In genomic region chr18:9146224-9146623, GRCh38 we compare ENCODE assay signal across 15 cellular contexts. TPM values are rescaled to one million over a fixed set of nuclear protein-coding genes. Genes with fewer than 3 reads are reported as not detected.
DNase-seq lines count a peak whose midpoint lies in the region; ATAC-seq and TF ChIP-seq lines count a peak whose summit lies in the region.
"Had no signal": no experiment of that assay in that cellular context is flagged by ENCODE, and none has a peak within 500 bp of the region (broad histone marks: within the 10 kb centered on the region; RNA-seq: fewer than 3 reads in every experiment).

No MANE protein-coding gene starts in this region.

- CTCF ChIA-PET in WTC11 (lab: Charles Lee) = no interaction called here

- peaks cover 89% of the 10 kb centered on the region for H3K4me1 Mint-ChIP-seq in stimulated activated naive CD8-positive, alpha-beta T cell treated with anti-CD3 and anti-CD28 coated beads, Interleukin-15, Interleukin-2, amounts not matched to agents 100 ng/mL and 50 ng/mL, for 24 hours (ENCODE audit: low read depth)
- peaks cover 24% of the 10 kb centered on the region for H3K4me1 Mint-ChIP-seq in WTC11

- no peak for DNase-seq in stimulated activated naive CD8-positive, alpha-beta T cell treated with anti-CD3 and anti-CD28 coated beads, Interleukin-15, Interleukin-2, amounts not matched to agents 100 U/mL and 50 U/mL, for 24 hours
- no peak for DNase-seq in WTC11 (ENCODE audit: low spot score)
- no peak for DNase-seq in body of pancreas
- DNase-seq in DMS 273 (lab: John Stamatoyannopoulos, UW; ENCODE audit: unreplicated experiment) = no peak
- no peak for DNase-seq in mucosa of gallbladder (ENCODE audit: low spot score)
- DNase-seq: BE2C; effector memory CD4-positive, alpha-beta T cell; foreskin fibroblast; NCI-H1105 treated with DMSO at 0.1 percent for 48 hours; NCI-H510A; transverse colon had no signal

- peaks cover 9% of the 10 kb centered on the region for H3K36me3 Mint-ChIP-seq in stimulated activated naive CD8-positive, alpha-beta T cell treated with anti-CD3 and anti-CD28 coated beads, Interleukin-15, Interleukin-2, amounts not matched to agents 100 ng/mL and 50 ng/mL, for 24 hours (ENCODE audit: low read depth)
- H3K36me3 Mint-ChIP-seq in WTC11 = no peaks in the 10 kb centered on the region

- ATAC-seq in stimulated activated naive CD8-positive, alpha-beta T cell treated with anti-CD3 and anti-CD28 coated beads, Interleukin-15, Interleukin-2, amounts not matched to agents 100 U/mL and 50 U/mL, for 24 hours = no peak
- ATAC-seq in WTC11 (no peak), body of pancreas (no peak), HG03521 (IDR thresholded peaks at IDR 0.05; ENCODE audit: unreplicated experiment) (no peak)
- ATAC-seq: activated CD4-positive, CD25-positive, alpha-beta regulatory T cell treated with anti-CD3 and anti-CD28 coated beads, Interleukin-2, amount 50 U/mL, for 24 hours had no signal

- POLR2A ChIA-PET in WTC11 (lab: Charles Lee) = no interaction called here

- peak overlapping the region; percentile 87 for H3K27ac Mint-ChIP-seq in stimulated activated naive CD8-positive, alpha-beta T cell treated with anti-CD3 and anti-CD28 coated beads, Interleukin-15, Interleukin-2, amounts not matched to agents 100 ng/mL and 50 ng/mL, for 24 hours
- no peak overlapping the region for H3K27ac Mint-ChIP-seq in WTC11

- no peaks in the 10 kb centered on the region for H3K27me3 ChIP-seq in mucosa of stomach (ENCODE audit: control insufficient read depth, insufficient read depth, low read length)
- no peaks in the 10 kb centered on the region for H3K27me3 ChIP-seq in body of pancreas
- H3K27me3 ChIP-seq: BE2C, transverse colon had no signal

- H3K9me3 Mint-ChIP-seq in stimulated activated naive CD8-positive, alpha-beta T cell treated with anti-CD3 and anti-CD28 coated beads, Interleukin-15, Interleukin-2, amounts not matched to agents 100 ng/mL and 50 ng/mL, for 24 hours = no peaks in the 10 kb centered on the region
- H3K9me3 Mint-ChIP-seq in WTC11 = no peaks in the 10 kb centered on the region

- H3K9me3 ChIP-seq in mucosa of stomach (ENCODE audit: control insufficient read depth, low read length) (no peaks in the 10 kb centered on the region), body of pancreas (no peaks in the 10 kb centered on the region)
- H3K9me3 ChIP-seq: BE2C, transverse colon had no signal

- peak overlapping the region; percentile 7 for H3K9ac ChIP-seq in mucosa of stomach (ENCODE audit: low read length)

- H3K36me3 ChIP-seq in mucosa of stomach (ENCODE audit: control insufficient read depth, insufficient read depth, low read length) = no peaks in the 10 kb centered on the region
- no peaks in the 10 kb centered on the region for H3K36me3 ChIP-seq in body of pancreas (replicated peaks in 1 of 2; ENCODE audit: insufficient read depth in 1 of 2, low read depth in 2 of 2)
- H3K36me3 ChIP-seq: BE2C, transverse colon had no signal

- no peak for TF ChIP-seq POLR2A in body of pancreas (IDR thresholded peaks at IDR 0.05)

- peaks cover 15% of the 10 kb centered on the region for H3K4me1 ChIP-seq in mucosa of stomach (ENCODE audit: control insufficient read depth, insufficient read depth, low read length)
- peaks cover 60% of the 10 kb centered on the region for H3K4me1 ChIP-seq in body of pancreas
- H3K4me1 ChIP-seq: BE2C had no signal

- WGBS in body of pancreas, 2 donors = 87 to 90% methylated on average over 1 of the region's 1 CpG

- H3K4me3 ChIP-seq in mucosa of stomach (ENCODE audit: low read length) = no peak overlapping the region
- no peak overlapping the region for H3K4me3 ChIP-seq in body of pancreas
- H3K4me3 ChIP-seq: transverse colon had no signal

- H3K27ac ChIP-seq in body of pancreas = no peak overlapping the region

- TF ChIP-seq CTCF in WTC11 (IDR thresholded peaks at IDR 0.05) (no peak), body of pancreas (IDR thresholded peaks at IDR 0.05) (no peak)

- intact Hi-C loops in body of pancreas (cut with DNase I) = no loop called here

- H3K4me3 Mint-ChIP-seq in stimulated activated naive CD8-positive, alpha-beta T cell treated with anti-CD3 and anti-CD28 coated beads, Interleukin-15, Interleukin-2, amounts not matched to agents 100 ng/mL and 50 ng/mL, for 24 hours = no peak overlapping the region
- no peak overlapping the region for H3K4me3 Mint-ChIP-seq in WTC11

- no peaks in the 10 kb centered on the region for H3K27me3 Mint-ChIP-seq in stimulated activated naive CD8-positive, alpha-beta T cell treated with anti-CD3 and anti-CD28 coated beads, Interleukin-15, Interleukin-2, amounts not matched to agents 100 ng/mL and 50 ng/mL, for 24 hours
- H3K27me3 Mint-ChIP-seq in WTC11 (ENCODE audit: low read depth) = no peaks in the 10 kb centered on the region

TF ChIP-seq in WTC11, 78 proteins besides CTCF, POLR2A, EP300 and RAD21:
- TF ChIP-seq NFE2L1 (CRISPR knock-in tag; IDR thresholded peaks at IDR 0.05) = no peak
- TF ChIP-seq ZNF121 (CRISPR knock-in tag; IDR thresholded peaks at IDR 0.05) = peak; percentile 75; the same call in 1 of the 2 replicates
- TF ChIP-seq ATF2 (CRISPR knock-in tag; IDR thresholded peaks at IDR 0.05; ENCODE audit: borderline replicate concordance, low read depth) = no peak
TF ChIP-seq in WTC11: peak in this region for 1.

RNA-seq across cellular contexts. Expression of gene ANKRD12, which starts 9.6 kb away (rescaled TPM):
- total RNA-seq in WTC11 (2021) (42.2 to 44.7 TPM (median 43.4 TPM) in 3 replicates), body of pancreas (10 to 100 TPM; 25.4 to 32.9 TPM), mucosa of gallbladder (62.8 TPM)

RNA-seq across cellular contexts. Expression of gene NDUFV2, which starts 43.7 kb away (rescaled TPM):
- 165 to 192 TPM (median 167 TPM) in 3 replicates for total RNA-seq in WTC11 (2021)
- total RNA-seq in body of pancreas = 10 to 100 TPM; 40.5 to 42.5 TPM
- total RNA-seq in mucosa of gallbladder = 106 TPM
